ENCODE assay signal across 9 cellular contexts in the genomic region with DNA sequence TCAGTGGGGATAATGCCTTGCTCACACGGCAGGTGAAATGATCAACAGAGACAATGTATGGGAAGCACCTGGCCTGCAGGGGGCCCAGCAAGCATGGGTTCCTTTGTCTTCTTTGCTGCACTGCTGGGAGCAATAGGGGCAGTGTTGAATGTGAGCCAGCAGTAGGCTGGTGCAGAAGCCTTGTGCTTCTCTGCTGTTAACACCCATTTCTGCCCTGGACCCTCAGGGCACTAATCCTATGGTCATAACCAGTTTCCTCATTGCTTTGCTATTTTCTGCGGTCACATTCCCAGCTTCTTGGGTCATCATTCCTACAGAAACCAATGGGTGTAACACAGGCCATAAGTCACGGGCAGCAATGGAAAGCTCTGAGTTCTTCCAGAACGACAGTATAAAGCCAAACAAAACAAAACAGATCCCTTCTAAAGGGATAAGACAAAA. TPM values are rescaled to one million over a fixed set of nuclear protein-coding genes. Genes with fewer than 3 reads are reported as not detected.
A peak's percentile ranks its signal among the peaks of the same experiment; 100 is the strongest.
DNase-seq lines count a peak whose midpoint lies in the region; ATAC-seq and TF ChIP-seq lines count a peak whose summit lies in the region.
"Had no signal": no experiment of that assay in that cellular context is flagged by ENCODE, and none has a peak within 500 bp of the region (broad histone marks: within the 10 kb centered on the region; RNA-seq: fewer than 3 reads in every experiment).

No MANE protein-coding gene starts in this region.

- peaks cover 10% of the 10 kb centered on the region for H3K4me1 Mint-ChIP-seq in mesothelial cell of epicardium
- no peaks in the 10 kb centered on the region for H3K4me1 Mint-ChIP-seq in activated T-helper 1 cell treated with anti-CD3 and anti-CD28 coated beads, Interleukin-12 subunit alpha, Interleukin-12 subunit beta, Interleukin-2, Interleukin-4 antibody, amounts not matched to agents 30 ng/mL and 10 ng/mL and 1 ng/mL, durations not matched to agents 14 hours and 24 hours and 36 hours (ENCODE audit: low read depth)
- peaks cover 3% of the 10 kb centered on the region for H3K4me1 Mint-ChIP-seq in activated naive CD4-positive, alpha-beta T cell treated with anti-CD3 and anti-CD28 coated beads for 36 hours (ENCODE audit: low read depth)

- no peaks in the 10 kb centered on the region for H3K27me3 Mint-ChIP-seq in mesothelial cell of epicardium (ENCODE audit: low read depth)
- peaks cover 19% of the 10 kb centered on the region for H3K27me3 Mint-ChIP-seq in activated T-helper 1 cell treated with anti-CD3 and anti-CD28 coated beads, Interleukin-12 subunit alpha, Interleukin-12 subunit beta, Interleukin-2, Interleukin-4 antibody, amounts not matched to agents 30 ng/mL and 10 ng/mL and 1 ng/mL, durations not matched to agents 14 hours and 24 hours and 36 hours (ENCODE audit: insufficient read depth)
- peaks cover 2% of the 10 kb centered on the region for H3K27me3 Mint-ChIP-seq in activated naive CD4-positive, alpha-beta T cell treated with anti-CD3 and anti-CD28 coated beads for 36 hours (ENCODE audit: low read depth)

- CTCF ChIA-PET in activated naive CD4-positive, alpha-beta T cell treated with anti-CD3 and anti-CD28 coated beads for 36 hours (lab: Charles Lee): interaction anchor here (0.6 to 0.7 kb wide), 3 partner anchors 379 to 1620 kb away, joined by 4 to 5 read pairs (median 4); no protein-coding TSS in a partner anchor

- H3K27ac Mint-ChIP-seq in mesothelial cell of epicardium: peak overlapping the region; percentile 92
- no peak overlapping the region for H3K27ac Mint-ChIP-seq in activated T-helper 1 cell treated with anti-CD3 and anti-CD28 coated beads, Interleukin-12 subunit alpha, Interleukin-12 subunit beta, Interleukin-2, Interleukin-4 antibody, amounts not matched to agents 30 ng/mL and 10 ng/mL and 1 ng/mL, durations not matched to agents 14 hours and 24 hours and 36 hours
- H3K27ac Mint-ChIP-seq in activated naive CD4-positive, alpha-beta T cell treated with anti-CD3 and anti-CD28 coated beads for 36 hours: no peak overlapping the region
- H3K27ac Mint-ChIP-seq: memory B cell had no signal

- no peaks in the 10 kb centered on the region for H3K36me3 Mint-ChIP-seq in mesothelial cell of epicardium
- no peaks in the 10 kb centered on the region for H3K36me3 Mint-ChIP-seq in activated T-helper 1 cell treated with anti-CD3 and anti-CD28 coated beads, Interleukin-12 subunit alpha, Interleukin-12 subunit beta, Interleukin-2, Interleukin-4 antibody, amounts not matched to agents 30 ng/mL and 10 ng/mL and 1 ng/mL, durations not matched to agents 14 hours and 24 hours and 36 hours (ENCODE audit: low read depth)
- no peaks in the 10 kb centered on the region for H3K36me3 Mint-ChIP-seq in activated naive CD4-positive, alpha-beta T cell treated with anti-CD3 and anti-CD28 coated beads for 36 hours (ENCODE audit: low read depth)
- H3K36me3 Mint-ChIP-seq: memory B cell had no signal

- no peaks in the 10 kb centered on the region for H3K9me3 Mint-ChIP-seq in mesothelial cell of epicardium
- H3K9me3 Mint-ChIP-seq in activated T-helper 1 cell treated with anti-CD3 and anti-CD28 coated beads, Interleukin-12 subunit alpha, Interleukin-12 subunit beta, Interleukin-2, Interleukin-4 antibody, amounts not matched to agents 30 ng/mL and 10 ng/mL and 1 ng/mL, durations not matched to agents 14 hours and 24 hours and 36 hours: no peaks in the 10 kb centered on the region
- no peaks in the 10 kb centered on the region for H3K9me3 Mint-ChIP-seq in activated naive CD4-positive, alpha-beta T cell treated with anti-CD3 and anti-CD28 coated beads for 36 hours
- H3K9me3 Mint-ChIP-seq: memory B cell had no signal

- ATAC-seq in GM18520 (IDR thresholded peaks at IDR 0.05; ENCODE audit: unreplicated experiment): no peak
- ATAC-seq in GM21717 (IDR thresholded peaks at IDR 0.05; ENCODE audit: unreplicated experiment): no peak

- no peak for TF ChIP-seq CTCF in mesothelial cell of epicardium (IDR thresholded peaks at IDR 0.05; ENCODE audit: unreplicated experiment)

- no peak overlapping the region for H3K4me3 Mint-ChIP-seq in mesothelial cell of epicardium
- no peak overlapping the region for H3K4me3 Mint-ChIP-seq in activated T-helper 1 cell treated with anti-CD3 and anti-CD28 coated beads, Interleukin-12 subunit alpha, Interleukin-12 subunit beta, Interleukin-2, Interleukin-4 antibody, amounts not matched to agents 30 ng/mL and 10 ng/mL and 1 ng/mL, durations not matched to agents 14 hours and 24 hours and 36 hours
- H3K4me3 Mint-ChIP-seq in activated naive CD4-positive, alpha-beta T cell treated with anti-CD3 and anti-CD28 coated beads for 36 hours: no peak overlapping the region
- H3K4me3 Mint-ChIP-seq: memory B cell had no signal

- intact Hi-C loops in activated T-helper 1 cell treated with anti-CD3 and anti-CD28 coated beads, Interleukin-12 subunit alpha, Interleukin-12 subunit beta, Interleukin-2, Interleukin-4 antibody, amounts not matched to agents 30 ng/mL and 10 ng/mL and 1 ng/mL, durations not matched to agents 14 hours and 24 hours and 36 hours (cut with micrococcal nuclease): no loop called here
- intact Hi-C loops in activated naive CD4-positive, alpha-beta T cell treated with anti-CD3 and anti-CD28 coated beads for 36 hours (cut with micrococcal nuclease): loop anchor here (2.0 kb wide), 1 partner anchor 70 kb away; no protein-coding TSS in a partner anchor

- peak; percentile 22 for DNase-seq in DMS153 (lab: John Stamatoyannopoulos, UW)
- peak; percentile 98 for DNase-seq in HT1080 (ENCODE audit: low read depth)
- DNase-seq in amniotic epithelial cell (ENCODE audit: low read depth): peak; percentile 98
- no peak for DNase-seq in mesothelial cell of epicardium (ENCODE audit: low spot score in 2 of 2, unreplicated experiment in 2 of 2)
- no peak for DNase-seq in activated T-helper 1 cell treated with anti-CD3 and anti-CD28 coated beads, Interleukin-12 subunit alpha, Interleukin-12 subunit beta, Interleukin-2, Interleukin-4 antibody, amounts not matched to agents 30 ng/mL and 10 ng/mL and 1 ng/mL, durations not matched to agents 14 hours and 24 hours and 36 hours (ENCODE audit: low spot score)
- DNase-seq in activated naive CD4-positive, alpha-beta T cell treated with anti-CD3 and anti-CD28 coated beads for 36 hours: no peak

RNA-seq across cellular contexts. Expression of gene LGI1, which starts 10.9 kb away (rescaled TPM):
- total RNA-seq in HT1080 (2014; rRNA removed; shearing (Covaris generic)): 0.02 TPM in 1 of 2 replicates, not detected in the other
- polyA plus RNA-seq in HT1080 (2015; cell fraction: cytosol; rRNA removed): not detected in 2 replicates
- not detected in 2 replicates for polyA plus RNA-seq in HT1080 (2015; cell fraction: nucleus; rRNA removed)
- 0.13 to 0.59 TPM in 2 of 3 replicates, not detected in the other for total RNA-seq in mesothelial cell of epicardium
- not detected in 2 replicates for total RNA-seq in activated T-helper 1 cell treated with anti-CD3 and anti-CD28 coated beads, Interleukin-12 subunit alpha, Interleukin-12 subunit beta, Interleukin-2, Interleukin-4 antibody, amounts not matched to agents 30 ng/mL and 10 ng/mL and 1 ng/mL, durations not matched to agents 14 hours and 24 hours and 36 hours
- not detected for total RNA-seq in activated naive CD4-positive, alpha-beta T cell treated with anti-CD3 and anti-CD28 coated beads for 36 hours

RNA-seq across cellular contexts. Expression of gene FRA10AC1, which starts 44.5 kb away (rescaled TPM):
- total RNA-seq in HT1080 (2014; rRNA removed; shearing (Covaris generic)): 2.3 and 3.1 TPM in 2 replicates
- polyA plus RNA-seq in HT1080 (2015; cell fraction: cytosol; rRNA removed): 8.4 and 10.7 TPM in 2 replicates
- polyA plus RNA-seq in HT1080 (2015; cell fraction: nucleus; rRNA removed): 20.8 and 22.5 TPM in 2 replicates
- total RNA-seq in mesothelial cell of epicardium: 23.4 to 27.0 TPM (median 24.2 TPM) in 3 replicates
- 25.9 and 28.2 TPM in 2 replicates for total RNA-seq in activated T-helper 1 cell treated with anti-CD3 and anti-CD28 coated beads, Interleukin-12 subunit alpha, Interleukin-12 subunit beta, Interleukin-2, Interleukin-4 antibody, amounts not matched to agents 30 ng/mL and 10 ng/mL and 1 ng/mL, durations not matched to agents 14 hours and 24 hours and 36 hours
- total RNA-seq in activated naive CD4-positive, alpha-beta T cell treated with anti-CD3 and anti-CD28 coated beads for 36 hours: 10 to 100 TPM; 24.5 to 25.0 TPM

Comparison
In these comparisons a context has a peak if more than half of its experiments do, and no peak if none do; other contexts are left out.
1. DNase-seq: peak in DMS153 (single experiment), HT1080 (single experiment) and amniotic epithelial cell (single experiment); none in mesothelial cell of epicardium (0 of 2), activated T-helper 1 cell treated with anti-CD3 and anti-CD28 coated beads, Interleukin-12 subunit alpha, Interleukin-12 subunit beta, Interleukin-2, Interleukin-4 antibody, amounts not matched to agents 30 ng/mL and 10 ng/mL and 1 ng/mL, durations not matched to agents 14 hours and 24 hours and 36 hours (single experiment) and activated naive CD4-positive, alpha-beta T cell treated with anti-CD3 and anti-CD28 coated beads for 36 hours (single experiment).